In genomic region chr7:42315096-42315495, GRCh38 we compare ENCODE assay signal across 22 cellular contexts.
A peak's percentile ranks its signal among the peaks of the same experiment; 100 is the strongest.
DNase-seq lines count a peak whose midpoint lies in the region; ATAC-seq and TF ChIP-seq lines count a peak whose summit lies in the region.
"Had no signal": no experiment of that assay in that cellular context is flagged by ENCODE, and none has a peak within 500 bp of the region (broad histone marks: within the 10 kb centered on the region; RNA-seq: fewer than 3 reads in every experiment).

No MANE protein-coding gene starts in this region.

- no peak for TF ChIP-seq POLR2A in GM18505 (IDR thresholded peaks at IDR 0.05; ENCODE audit: borderline replicate concordance, extremely low read depth, insufficient read depth, insufficient read length)

- DNase-seq in AG10803 (ENCODE audit: low read depth), result peak; percentile 25
- DNase-seq in LoVo (ENCODE audit: low spot score), result peak; percentile 36
- peak; percentile 64 for DNase-seq in astrocyte of the hippocampus (ENCODE audit: low read depth, low spot score)
- DNase-seq in NK-92 (lab: John Stamatoyannopoulos, UW; ENCODE audit: unreplicated experiment), result no peak
- DNase-seq in AG08395 (ENCODE audit: low spot score), result no peak
- DNase-seq: activated CD4-positive, alpha-beta T cell treated with anti-CD3 and anti-CD28 coated beads, Interleukin-2, amount 10 ng/mL, durations not matched to agents 24 days and 14 days; activated naive CD4-positive, alpha-beta T cell; aorta; CD8-positive, alpha-beta T cell; NCI-H526 treated with DMSO at 0.1 percent for 48 hours; nephron progenitor cell; PC-9; retina; SK-N-SH; stimulated activated naive CD4-positive, alpha-beta T cell treated with Interleukin-2 at 50 U/mL for 16 hours; upper lobe of left lung had no signal

- H3K36me3 ChIP-seq in mesodermal cell (ENCODE audit: control insufficient read depth, insufficient read depth, low read length), result no peaks in the 10 kb centered on the region
- H3K36me3 ChIP-seq: upper lobe of left lung had no signal

- peaks cover 17% of the 10 kb centered on the region for H3K4me1 ChIP-seq in mesodermal cell (ENCODE audit: control insufficient read depth, insufficient read depth, low read length, poor library complexity, severe bottlenecking)
- H3K4me1 ChIP-seq: A549 had no signal

- peak overlapping the region; percentile 7 for H3K4me3 ChIP-seq in AG10803 (ENCODE audit: low read length)
- no peak overlapping the region for H3K4me3 ChIP-seq in mesodermal cell (ENCODE audit: extremely low read depth, insufficient read depth, low read length, poor library complexity, severe bottlenecking)
- H3K4me3 ChIP-seq: A549, coronary artery, PC-9, upper lobe of left lung had no signal

- H3K27ac ChIP-seq in mesodermal cell (ENCODE audit: low read depth, low read length, severe bottlenecking), result peak overlapping the region; percentile 0
- H3K27ac ChIP-seq: A549, coronary artery, HL-60, PC-9, upper lobe of left lung had no signal

- no CpG with 5 or more reads among the region's 3 CpGs for WGBS in mesodermal cell (ENCODE audit: insufficient coverage in 2 of 2), 2 experiments

- ATAC-seq in GM21381 (IDR thresholded peaks at IDR 0.05; ENCODE audit: unreplicated experiment), result no peak
- ATAC-seq in GM18505 (IDR thresholded peaks at IDR 0.05; ENCODE audit: unreplicated experiment), result no peak
- ATAC-seq: A549; CD8-positive, alpha-beta T cell had no signal

- H3K9me3 ChIP-seq in mesodermal cell (ENCODE audit: control insufficient read depth, low read length), result peaks cover 3% of the 10 kb centered on the region
- H3K9me3 ChIP-seq: A549 had no signal

- no peak for TF ChIP-seq CTCF in AG10803 (conservative IDR thresholded peaks at IDR 0.05; ENCODE audit: low read length)

Comparison
In these comparisons a context has a peak if more than half of its experiments do, and no peak if none do; other contexts are left out.
1. DNase-seq: peak in AG10803 (single experiment), LoVo (single experiment) and astrocyte of the hippocampus (single experiment); none in NK-92 (single experiment) and AG08395 (single experiment).